ENCODE assay signal across 16 cellular contexts in the genomic region with DNA sequence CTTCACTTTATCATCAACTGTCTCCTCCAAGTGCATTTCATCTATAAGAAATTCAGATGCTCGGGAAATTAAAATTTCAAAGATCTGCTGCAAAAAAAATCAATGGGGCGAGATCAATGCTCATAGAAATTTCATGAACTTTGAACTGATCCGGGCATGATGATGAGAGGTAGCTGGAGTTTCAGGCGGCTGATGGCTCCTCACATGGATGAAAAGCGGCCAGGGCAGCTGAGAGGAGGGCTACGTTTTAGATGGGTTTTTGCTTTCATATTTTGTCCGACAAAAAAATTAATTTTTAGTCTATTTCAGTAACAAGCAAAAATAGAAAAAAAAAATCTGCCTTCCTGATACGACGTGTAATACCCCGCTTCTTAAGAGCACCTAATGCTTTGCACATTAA.
DNase-seq lines count a peak whose midpoint lies in the region; TF ChIP-seq lines count a peak whose summit lies in the region.
"Had no signal": no experiment of that assay in that cellular context is flagged by ENCODE, and none has a peak within 500 bp of the region (broad histone marks: within the 10 kb centered on the region; RNA-seq: fewer than 3 reads in every experiment).

No MANE protein-coding gene starts in this region.

- TF ChIP-seq CTCF in glutamatergic neuron (IDR thresholded peaks at IDR 0.05; ENCODE audit: partially characterized antibody, unreplicated experiment) (no peak), nephron progenitor cell (IDR thresholded peaks at IDR 0.05) (no peak), sigmoid colon (IDR thresholded peaks at IDR 0.05) (no peak), transverse colon (IDR thresholded peaks at IDR 0.05) (no peak), spleen (IDR thresholded peaks at IDR 0.05 in 8 of 11, conservative IDR thresholded peaks at IDR 0.05 in 3 of 11) (no peak), esophagus squamous epithelium (IDR thresholded peaks at IDR 0.05) (no peak)

- WGBS in sigmoid colon, 2 donors, result 49 to 87% methylated on average over 10 of the region's 10 CpGs
- 75 to 76% methylated on average over 6 to 10 of the region's 10 CpGs for WGBS in transverse colon (ENCODE audit: low coverage in 1 of 2), 2 donors
- WGBS in spleen, 5 donors, result 85 to 95% (median 87%) methylated on average over 10 of the region's 10 CpGs
- WGBS in esophagus squamous epithelium, 2 donors, result 74 to 87% methylated on average over 10 of the region's 10 CpGs

- H3K27ac ChIP-seq in sigmoid colon (no peak overlapping the region), transverse colon (no peak overlapping the region), spleen (no peak overlapping the region), esophagus squamous epithelium (no peak overlapping the region)
- H3K27ac ChIP-seq: 22Rv1; A549; BLaER1 treated with 17β-estradiol and CSF1 and Interleukin-3, amounts not matched to agents 10 nM and 100 nM; C4-2B had no signal

- H3K9me3 Mint-ChIP-seq in glutamatergic neuron (ENCODE audit: unreplicated experiment), result peaks cover 83% of the 10 kb centered on the region
- peaks cover 17% of the 10 kb centered on the region for H3K9me3 Mint-ChIP-seq in nephron progenitor cell
- H3K9me3 Mint-ChIP-seq: CD4-positive, alpha-beta T cell had no signal

- no peaks in the 10 kb centered on the region for H3K27me3 ChIP-seq in sigmoid colon
- peaks cover 5% of the 10 kb centered on the region for H3K27me3 ChIP-seq in transverse colon
- H3K27me3 ChIP-seq in spleen (replicated peaks in 1 of 7), result peaks cover 0 to 5% (median 0%) of the 10 kb centered on the region in 7 donors
- H3K27me3 ChIP-seq in esophagus squamous epithelium, result peaks cover 0 to 24% (median 0%) of the 10 kb centered on the region in 4 donors
- H3K27me3 ChIP-seq: BLaER1 treated with 17β-estradiol and CSF1 and Interleukin-3, amounts not matched to agents 10 nM and 100 nM had no signal

- H3K4me1 Mint-ChIP-seq in glutamatergic neuron (ENCODE audit: low read depth, unreplicated experiment) (peaks cover 62% of the 10 kb centered on the region), nephron progenitor cell (peaks cover 51% of the 10 kb centered on the region)
- H3K4me1 Mint-ChIP-seq: B cell had no signal

- no peaks in the 10 kb centered on the region for H3K36me3 ChIP-seq in sigmoid colon
- H3K36me3 ChIP-seq in transverse colon, result no peaks in the 10 kb centered on the region
- H3K36me3 ChIP-seq in spleen, result no peaks in the 10 kb centered on the region
- H3K36me3 ChIP-seq in esophagus squamous epithelium, result no peaks in the 10 kb centered on the region
- H3K36me3 ChIP-seq: BLaER1 treated with 17β-estradiol and CSF1 and Interleukin-3, amounts not matched to agents 10 nM and 100 nM had no signal

- peak overlapping the region; percentile 17 for H3K27ac Mint-ChIP-seq in glutamatergic neuron (ENCODE audit: unreplicated experiment)
- H3K27ac Mint-ChIP-seq in nephron progenitor cell, result peak overlapping the region; percentile 1
- H3K27ac Mint-ChIP-seq: B cell; CD4-positive, alpha-beta T cell; CD8-positive, alpha-beta T cell had no signal

- in situ Hi-C loops in transverse colon (cut with MboI; ENCODE audit: low pct_ligation_motif_present in 1 of 4, low pct_unique_long_range_greater_than_20kb in 1 of 4, low sequenced_read_pairs in 3 of 4), result no loop called here

- H3K4me3 Mint-ChIP-seq in glutamatergic neuron (ENCODE audit: unreplicated experiment), result peak overlapping the region; percentile 43
- H3K4me3 Mint-ChIP-seq in nephron progenitor cell, result no peak overlapping the region
- H3K4me3 Mint-ChIP-seq: B cell; CD4-positive, alpha-beta T cell; CD8-positive, alpha-beta T cell had no signal

- peaks cover 34% of the 10 kb centered on the region for H3K36me3 Mint-ChIP-seq in glutamatergic neuron (ENCODE audit: unreplicated experiment)
- H3K36me3 Mint-ChIP-seq in nephron progenitor cell (ENCODE audit: low read depth), result peaks cover 58% of the 10 kb centered on the region
- H3K36me3 Mint-ChIP-seq: CD8-positive, alpha-beta T cell had no signal

- TF ChIP-seq EP300 in sigmoid colon (IDR thresholded peaks at IDR 0.05) (no peak), transverse colon (IDR thresholded peaks at IDR 0.05; ENCODE audit: low read depth) (no peak)

- H3K9me3 ChIP-seq in sigmoid colon (peaks cover 0 to 2% (median 0%) of the 10 kb centered on the region in 4 donors), transverse colon (no peaks in the 10 kb centered on the region), spleen (peaks cover 0 to 10% (median 0%) of the 10 kb centered on the region in 8 donors), esophagus squamous epithelium (peaks cover 0 to 10% (median 0%) of the 10 kb centered on the region in 3 donors)
- H3K9me3 ChIP-seq: Caco-2 had no signal

- no peak overlapping the region for H3K4me3 ChIP-seq in sigmoid colon
- H3K4me3 ChIP-seq in transverse colon, result no peak overlapping the region
- no peak overlapping the region for H3K4me3 ChIP-seq in spleen
- H3K4me3 ChIP-seq in esophagus squamous epithelium, result no peak overlapping the region
- H3K4me3 ChIP-seq: A549; BLaER1 treated with 17β-estradiol and CSF1 and Interleukin-3, amounts not matched to agents 10 nM and 100 nM had no signal

- no peak for DNase-seq in glutamatergic neuron
- no peak for DNase-seq in nephron progenitor cell
- DNase-seq in sigmoid colon, result peak; percentile 27
- DNase-seq in transverse colon, result no peak
- no peak for DNase-seq in spleen
- no peak for DNase-seq in esophagus squamous epithelium (lab: John Stamatoyannopoulos, UW)
- DNase-seq: Calu3; CD4-positive, alpha-beta T cell; CD8-positive, alpha-beta T cell; DMS79 treated with DMSO at 0.1 percent for 48 hours had no signal

- intact Hi-C loops in sigmoid colon (cut with DNase I) (no loop called here), transverse colon (cut with DNase I; ENCODE audit: low total_unique reads) (no loop called here), spleen (cut with DNase I; ENCODE audit: low total_unique reads) (no loop called here), esophagus squamous epithelium (cut with DNase I) (no loop called here)

- H3K27me3 Mint-ChIP-seq in glutamatergic neuron (ENCODE audit: unreplicated experiment), result peaks cover 65% of the 10 kb centered on the region
- H3K27me3 Mint-ChIP-seq in nephron progenitor cell (ENCODE audit: low read depth, poor library complexity), result no peaks in the 10 kb centered on the region
- H3K27me3 Mint-ChIP-seq: B cell had no signal

- TF ChIP-seq POLR2A in sigmoid colon (IDR thresholded peaks at IDR 0.05), result no peak
- no peak for TF ChIP-seq POLR2A in transverse colon (IDR thresholded peaks at IDR 0.05)
- TF ChIP-seq POLR2A in spleen (IDR thresholded peaks at IDR 0.05), result no peak
- TF ChIP-seq POLR2A in esophagus squamous epithelium (IDR thresholded peaks at IDR 0.05), result no peak

- H3K4me1 ChIP-seq in sigmoid colon, result no peaks in the 10 kb centered on the region
- H3K4me1 ChIP-seq in transverse colon, result peaks cover 0 to 13% (median 6%) of the 10 kb centered on the region in 4 donors
- H3K4me1 ChIP-seq in spleen, result peaks cover 0 to 6% (median 0%) of the 10 kb centered on the region in 6 donors
- no peaks in the 10 kb centered on the region for H3K4me1 ChIP-seq in esophagus squamous epithelium
